ENCODE assay signal across 8 cellular contexts in genomic region chr3:88058593-88059379, GRCh38. TPM values are rescaled to one million over a fixed set of nuclear protein-coding genes. Genes with fewer than 3 reads are reported as not detected.
DNase-seq lines count a peak whose midpoint lies in the region; ATAC-seq and TF ChIP-seq lines count a peak whose summit lies in the region.

TSS of gene CGGBP1 (minus strand) at chr3:88059005. CDS start at chr3:88055976, 3,029 bp downstream.
TSS of gene ZNF654 (plus strand) at chr3:88059255. CDS start at chr3:88059320, 65 bp downstream.

- peak within 1 kb of the TSS; percentile 98 for H3K4me3 Mint-ChIP-seq in T-helper 2 cell treated with Interferon-gamma antibody and Interleukin-4, amounts not matched to agents 5 μg/mL and 100 μg/mL, for 36 hours

- H3K4me1 ChIP-seq in ascending aorta: peaks cover 0 to 20% of the 10 kb centered on the region in 2 donors
- no peaks in the 10 kb centered on the region for H3K4me1 ChIP-seq in right cardiac atrium (ENCODE audit: control insufficient read depth, insufficient read depth, low read length)
- H3K4me1 ChIP-seq in uterus: peaks cover 0 to 6% of the 10 kb centered on the region in 2 donors

- H3K9me3 ChIP-seq in ascending aorta (no peaks in the 10 kb centered on the region), right cardiac atrium (ENCODE audit: control insufficient read depth, low read length) (no peaks in the 10 kb centered on the region), uterus (no peaks in the 10 kb centered on the region)

- TF ChIP-seq CTCF in ascending aorta (IDR thresholded peaks at IDR 0.05) (no peak), uterus (IDR thresholded peaks at IDR 0.05) (peak in 2 of 4 experiments; percentile 17 to 18)

- peak; percentile 78 to 82 for TF ChIP-seq POLR2A in uterus (IDR thresholded peaks at IDR 0.05)

- peaks cover 41% of the 10 kb centered on the region for H3K36me3 Mint-ChIP-seq in T-helper 2 cell treated with Interferon-gamma antibody and Interleukin-4, amounts not matched to agents 5 μg/mL and 100 μg/mL, for 36 hours (ENCODE audit: low read depth)

- H3K27ac Mint-ChIP-seq in T-helper 2 cell treated with Interferon-gamma antibody and Interleukin-4, amounts not matched to agents 5 μg/mL and 100 μg/mL, for 36 hours: peak within 1 kb of the TSS; percentile 98

- intact Hi-C loops in ascending aorta (cut with DNase I): loop anchor here (1.0 to 10.0 kb wide), 5 partner anchors 26 to 1074 kb away; partner anchors contain the start of genes C3orf38 and CHMP2B
- intact Hi-C loops in right cardiac atrium (cut with DNase I): loop anchor here in 1 of 4 donors (5.0 kb wide), 1 partner anchor 94 kb away; no protein-coding TSS in a partner anchor
- intact Hi-C loops in uterus (cut with DNase I; ENCODE audit: low total_unique reads): no loop called here

- H3K27ac ChIP-seq in ascending aorta (peak within 1 kb of the TSS; percentile 94 to 96), right cardiac atrium (ENCODE audit: low read length) (peak within 1 kb of the TSS; percentile 99), uterus (peak within 1 kb of the TSS; percentile 96 to 97)

- H3K36me3 ChIP-seq in ascending aorta: peaks cover 13 to 21% of the 10 kb centered on the region in 2 donors
- no peaks in the 10 kb centered on the region for H3K36me3 ChIP-seq in uterus

- ATAC-seq in GM18502 (IDR thresholded peaks at IDR 0.05; ENCODE audit: poor library complexity, unreplicated experiment) (peak; percentile 93), HG02970 (IDR thresholded peaks at IDR 0.05; ENCODE audit: low FRiP score, unreplicated experiment) (peak; percentile 98), right cardiac atrium (peak; percentile 98)

- H3K9me3 Mint-ChIP-seq in T-helper 2 cell treated with Interferon-gamma antibody and Interleukin-4, amounts not matched to agents 5 μg/mL and 100 μg/mL, for 36 hours: no peaks in the 10 kb centered on the region

- peaks cover 45% of the 10 kb centered on the region for H3K4me1 Mint-ChIP-seq in T-helper 2 cell treated with Interferon-gamma antibody and Interleukin-4, amounts not matched to agents 5 μg/mL and 100 μg/mL, for 36 hours (ENCODE audit: low read depth)

- under 1% methylated on average over 76 of the region's 76 CpGs for WGBS in right cardiac atrium

- H3K27me3 ChIP-seq in ascending aorta (no peaks in the 10 kb centered on the region), right cardiac atrium (ENCODE audit: control insufficient read depth, insufficient read depth) (no peaks in the 10 kb centered on the region), uterus (no peaks in the 10 kb centered on the region)

- peak within 1 kb of the TSS; percentile 81 to 94 for H3K4me3 ChIP-seq in ascending aorta
- H3K4me3 ChIP-seq in right cardiac atrium (ENCODE audit: low read length): peak within 1 kb of the TSS; percentile 85
- peak within 1 kb of the TSS; percentile 87 to 95 for H3K4me3 ChIP-seq in uterus

- H3K27me3 Mint-ChIP-seq in T-helper 2 cell treated with Interferon-gamma antibody and Interleukin-4, amounts not matched to agents 5 μg/mL and 100 μg/mL, for 36 hours (ENCODE audit: low read depth): no peaks in the 10 kb centered on the region

- DNase-seq in NCI-H1930 (lab: John Stamatoyannopoulos, UW) (peak; percentile 83 to 91), ascending aorta (ENCODE audit: low spot score in 2 of 2) (peak; percentile 97 to 100), right cardiac atrium (peak; percentile 97 to 99 (median 98)), pulmonary artery endothelial cell (ENCODE audit: low read depth, low spot score) (peak; percentile 97), uterus (peak; percentile 99)
- DNase-seq in T-helper 2 cell treated with Interferon-gamma antibody and Interleukin-4, amounts not matched to agents 5 μg/mL and 100 μg/mL, for 36 hours (ENCODE audit: low spot score): peak; percentile 99

RNA-seq across cellular contexts. Expression of gene CGGBP1, which starts in this region (rescaled TPM):
- total RNA-seq in ascending aorta (49.5 TPM), right cardiac atrium (10 to 100 TPM; 45.9 to 54.3 (median 50.0) TPM), pulmonary artery endothelial cell (43.7 and 68.0 TPM in 2 replicates), uterus (100 to 1,000 TPM in 2 of 4 donors, 10 to 100 TPM in 2; 86.2 to 130 (median 96.8) TPM)
- 30.4 TPM for polyA plus RNA-seq in right cardiac atrium

RNA-seq across cellular contexts. Expression of gene ZNF654, which starts in this region (rescaled TPM):
- total RNA-seq in ascending aorta: 2.3 TPM
- total RNA-seq in right cardiac atrium: 10 to 100 TPM; 10.4 to 13.8 (median 12.3) TPM
- 3.5 TPM for polyA plus RNA-seq in right cardiac atrium
- total RNA-seq in pulmonary artery endothelial cell: 13.8 and 18.7 TPM in 2 replicates
- 10 to 100 TPM; 16.1 to 49.1 (median 21.5) TPM for total RNA-seq in uterus

Comparison
In these comparisons a context has a peak if more than half of its experiments do, and no peak if none do; other contexts are left out.
1. Peak in every context shown above with its lines: DNase-seq, ATAC-seq, H3K4me3 ChIP-seq and H3K27ac ChIP-seq.